In the genomic region with DNA sequence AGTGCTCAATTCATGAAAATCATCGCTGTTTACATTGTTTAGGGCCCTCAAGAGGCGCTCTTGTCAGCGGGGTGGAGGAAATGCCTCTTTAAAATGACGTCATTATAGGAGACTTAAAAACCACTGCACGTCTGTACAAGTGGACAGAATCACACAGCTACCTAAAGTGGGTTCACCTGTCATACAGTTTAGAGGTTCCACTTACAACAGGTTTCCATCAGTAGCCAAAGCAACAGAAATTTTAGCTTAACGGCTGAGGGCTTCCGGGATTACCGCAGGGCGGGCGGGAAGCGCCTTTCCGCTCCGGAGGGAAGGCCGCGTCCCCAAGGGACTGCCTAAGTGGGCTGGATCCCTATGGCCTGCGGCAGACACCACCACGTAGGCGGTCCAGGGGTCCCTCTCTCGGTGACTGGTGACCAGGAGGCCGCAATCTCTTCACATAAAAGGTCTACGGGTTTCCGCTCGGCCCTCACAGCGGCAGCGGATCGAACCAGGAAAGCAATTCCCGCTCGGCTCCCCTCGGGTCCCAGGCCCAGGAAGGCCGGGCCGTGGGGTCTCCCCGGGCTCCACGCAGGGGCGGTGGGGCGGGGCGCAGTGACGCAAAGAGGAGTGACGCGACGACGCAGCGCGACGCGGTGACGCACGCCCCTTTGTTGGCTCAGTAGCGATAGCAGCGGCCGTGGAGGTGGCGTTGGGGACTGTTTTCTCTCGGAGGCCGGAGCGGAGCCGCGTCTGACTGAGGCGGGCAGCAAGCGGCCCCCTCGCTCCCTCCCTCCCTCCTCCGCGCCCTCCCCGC, we compare ENCODE assay signal across 1 cellular context.
TF ChIP-seq lines count a peak whose summit lies in the region.

A gene with protein sequence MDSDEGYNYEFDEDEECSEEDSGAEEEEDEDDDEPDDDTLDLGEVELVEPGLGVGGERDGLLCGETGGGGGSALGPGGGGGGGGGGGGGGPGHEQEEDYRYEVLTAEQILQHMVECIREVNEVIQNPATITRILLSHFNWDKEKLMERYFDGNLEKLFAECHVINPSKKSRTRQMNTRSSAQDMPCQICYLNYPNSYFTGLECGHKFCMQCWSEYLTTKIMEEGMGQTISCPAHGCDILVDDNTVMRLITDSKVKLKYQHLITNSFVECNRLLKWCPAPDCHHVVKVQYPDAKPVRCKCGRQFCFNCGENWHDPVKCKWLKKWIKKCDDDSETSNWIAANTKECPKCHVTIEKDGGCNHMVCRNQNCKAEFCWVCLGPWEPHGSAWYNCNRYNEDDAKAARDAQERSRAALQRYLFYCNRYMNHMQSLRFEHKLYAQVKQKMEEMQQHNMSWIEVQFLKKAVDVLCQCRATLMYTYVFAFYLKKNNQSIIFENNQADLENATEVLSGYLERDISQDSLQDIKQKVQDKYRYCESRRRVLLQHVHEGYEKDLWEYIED (plus strand): TSS at position 661 of the 796 bp plus-strand sequence. CDS start 310 bp downstream, outside the sequence.

TF ChIP-seq in HEK293, 187 proteins besides CTCF, POLR2A, EP300 and RAD21 (continued from another document and continues in another):
- TF ChIP-seq, protein P1, sequence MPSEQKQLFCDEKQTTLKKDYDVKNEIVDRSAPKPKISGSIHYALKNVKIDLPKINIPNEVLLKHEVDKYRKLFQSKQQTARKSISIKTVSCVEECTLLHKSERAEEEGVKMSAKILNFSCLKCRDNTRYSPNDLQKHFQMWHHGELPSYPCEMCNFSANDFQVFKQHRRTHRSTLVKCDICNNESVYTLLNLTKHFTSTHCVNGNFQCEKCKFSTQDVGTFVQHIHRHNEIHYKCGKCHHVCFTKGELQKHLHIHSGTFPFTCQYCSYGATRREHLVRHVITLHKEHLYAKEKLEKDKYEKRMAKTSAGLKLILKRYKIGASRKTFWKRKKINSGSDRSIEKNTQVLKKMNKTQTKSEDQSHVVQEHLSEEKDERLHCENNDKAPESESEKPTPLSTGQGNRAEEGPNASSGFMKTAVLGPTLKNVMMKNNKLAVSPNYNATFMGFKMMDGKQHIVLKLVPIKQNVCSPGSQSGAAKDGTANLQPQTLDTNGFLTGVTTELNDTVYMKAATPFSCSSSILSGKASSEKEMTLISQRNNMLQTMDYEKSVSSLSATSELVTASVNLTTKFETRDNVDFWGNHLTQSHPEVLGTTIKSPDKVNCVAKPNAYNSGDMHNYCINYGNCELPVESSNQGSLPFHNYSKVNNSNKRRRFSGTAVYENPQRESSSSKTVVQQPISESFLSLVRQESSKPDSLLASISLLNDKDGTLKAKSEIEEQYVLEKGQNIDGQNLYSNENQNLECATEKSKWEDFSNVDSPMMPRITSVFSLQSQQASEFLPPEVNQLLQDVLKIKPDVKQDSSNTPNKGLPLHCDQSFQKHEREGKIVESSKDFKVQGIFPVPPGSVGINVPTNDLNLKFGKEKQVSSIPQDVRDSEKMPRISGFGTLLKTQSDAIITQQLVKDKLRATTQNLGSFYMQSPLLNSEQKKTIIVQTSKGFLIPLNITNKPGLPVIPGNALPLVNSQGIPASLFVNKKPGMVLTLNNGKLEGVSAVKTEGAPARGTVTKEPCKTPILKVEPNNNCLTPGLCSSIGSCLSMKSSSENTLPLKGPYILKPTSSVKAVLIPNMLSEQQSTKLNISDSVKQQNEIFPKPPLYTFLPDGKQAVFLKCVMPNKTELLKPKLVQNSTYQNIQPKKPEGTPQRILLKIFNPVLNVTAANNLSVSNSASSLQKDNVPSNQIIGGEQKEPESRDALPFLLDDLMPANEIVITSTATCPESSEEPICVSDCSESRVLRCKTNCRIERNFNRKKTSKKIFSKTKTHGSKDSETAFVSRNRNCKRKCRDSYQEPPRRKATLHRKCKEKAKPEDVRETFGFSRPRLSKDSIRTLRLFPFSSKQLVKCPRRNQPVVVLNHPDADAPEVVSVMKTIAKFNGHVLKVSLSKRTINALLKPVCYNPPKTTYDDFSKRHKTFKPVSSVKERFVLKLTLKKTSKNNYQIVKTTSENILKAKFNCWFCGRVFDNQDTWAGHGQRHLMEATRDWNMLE (tag by site-specific recombination; conservative IDR thresholded peaks at IDR 0.05; ENCODE audit: low read depth) = peak; percentile 65
- TF ChIP-seq YY1 (tag by site-specific recombination; IDR thresholded peaks at IDR 0.05) (0 out of 2 replicates have a peak, but pooled peaks have one; percentile 56), ZNF23 (tag by site-specific recombination; IDR thresholded peaks at IDR 0.05; ENCODE audit: borderline replicate concordance) (no peak), ZNF830 (tag by site-specific recombination; IDR thresholded peaks at IDR 0.05; ENCODE audit: low read depth) (no peak), WT1 (tag by site-specific recombination; IDR thresholded peaks at IDR 0.05) (peak; percentile 76), SP3 (tag by site-specific recombination; IDR thresholded peaks at IDR 0.05) (peak; percentile 97), ZNF501 (tag by site-specific recombination; IDR thresholded peaks at IDR 0.05) (peak; percentile 100), ZFP3 (tag by site-specific recombination; IDR thresholded peaks at IDR 0.05; ENCODE audit: low read depth) (no peak), KLF7 (tag by site-specific recombination; IDR thresholded peaks at IDR 0.05; ENCODE audit: borderline replicate concordance) (peak; percentile 78; the same call in 1 of the 2 replicates), KLF16 (tag by site-specific recombination; IDR thresholded peaks at IDR 0.05) (peak; percentile 89), ZNF621 (tag by site-specific recombination; IDR thresholded peaks at IDR 0.05) (no peak), ZNF629 (tag by site-specific recombination; IDR thresholded peaks at IDR 0.05) (peak; percentile 99), ZNF324 (tag by site-specific recombination; IDR thresholded peaks at IDR 0.05) (peak; percentile 96), REPIN1 (tag by site-specific recombination; IDR thresholded peaks at IDR 0.05; ENCODE audit: low read depth) (no peak), ZNF626 (tag by site-specific recombination; IDR thresholded peaks at IDR 0.05) (no peak), ZNF169 (tag by site-specific recombination; IDR thresholded peaks at IDR 0.05) (0 out of 2 replicates have a peak, but pooled peaks have one; percentile 23), ZSCAN30 (tag by site-specific recombination; IDR thresholded peaks at IDR 0.05) (peak; percentile 81; the same call in 1 of the 2 replicates), ZNF175 (tag by site-specific recombination; IDR thresholded peaks at IDR 0.05) (no peak), ZNF660 (tag by site-specific recombination; IDR thresholded peaks at IDR 0.05) (peak; percentile 84), ZNF274 (IDR thresholded peaks at IDR 0.05; ENCODE audit: low read length) (no peak), ZNF274 (tag by site-specific recombination; IDR thresholded peaks at IDR 0.05; ENCODE audit: borderline replicate concordance) (no peak), ZIC2 (tag by site-specific recombination; IDR thresholded peaks at IDR 0.05) (peak; percentile 75), ZSCAN23 (tag by site-specific recombination; IDR thresholded peaks at IDR 0.05) (peak; percentile 92), ZXDB (tag by site-specific recombination; IDR thresholded peaks at IDR 0.05) (peak; percentile 100), ZEB2 (tag by site-specific recombination; IDR thresholded peaks at IDR 0.05) (peak; percentile 99), ZNF549 (tag by site-specific recombination; IDR thresholded peaks at IDR 0.05) (0 out of 2 replicates have a peak, but pooled peaks have one; percentile 20)
- TF ChIP-seq, protein P2, sequence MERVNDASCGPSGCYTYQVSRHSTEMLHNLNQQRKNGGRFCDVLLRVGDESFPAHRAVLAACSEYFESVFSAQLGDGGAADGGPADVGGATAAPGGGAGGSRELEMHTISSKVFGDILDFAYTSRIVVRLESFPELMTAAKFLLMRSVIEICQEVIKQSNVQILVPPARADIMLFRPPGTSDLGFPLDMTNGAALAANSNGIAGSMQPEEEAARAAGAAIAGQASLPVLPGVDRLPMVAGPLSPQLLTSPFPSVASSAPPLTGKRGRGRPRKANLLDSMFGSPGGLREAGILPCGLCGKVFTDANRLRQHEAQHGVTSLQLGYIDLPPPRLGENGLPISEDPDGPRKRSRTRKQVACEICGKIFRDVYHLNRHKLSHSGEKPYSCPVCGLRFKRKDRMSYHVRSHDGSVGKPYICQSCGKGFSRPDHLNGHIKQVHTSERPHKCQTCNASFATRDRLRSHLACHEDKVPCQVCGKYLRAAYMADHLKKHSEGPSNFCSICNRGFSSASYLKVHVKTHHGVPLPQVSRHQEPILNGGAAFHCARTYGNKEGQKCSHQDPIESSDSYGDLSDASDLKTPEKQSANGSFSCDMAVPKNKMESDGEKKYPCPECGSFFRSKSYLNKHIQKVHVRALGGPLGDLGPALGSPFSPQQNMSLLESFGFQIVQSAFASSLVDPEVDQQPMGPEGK (tag by site-specific recombination; IDR thresholded peaks at IDR 0.05) = peak; percentile 84
- TF ChIP-seq, protein P3, sequence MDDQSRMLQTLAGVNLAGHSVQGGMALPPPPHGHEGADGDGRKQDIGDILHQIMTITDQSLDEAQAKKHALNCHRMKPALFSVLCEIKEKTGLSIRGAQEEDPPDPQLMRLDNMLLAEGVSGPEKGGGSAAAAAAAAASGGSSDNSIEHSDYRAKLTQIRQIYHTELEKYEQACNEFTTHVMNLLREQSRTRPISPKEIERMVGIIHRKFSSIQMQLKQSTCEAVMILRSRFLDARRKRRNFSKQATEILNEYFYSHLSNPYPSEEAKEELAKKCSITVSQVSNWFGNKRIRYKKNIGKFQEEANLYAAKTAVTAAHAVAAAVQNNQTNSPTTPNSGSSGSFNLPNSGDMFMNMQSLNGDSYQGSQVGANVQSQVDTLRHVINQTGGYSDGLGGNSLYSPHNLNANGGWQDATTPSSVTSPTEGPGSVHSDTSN (CRISPR knock-in tag; IDR thresholded peaks at IDR 0.05) = peak; percentile 86
- TF ChIP-seq, protein P4, sequence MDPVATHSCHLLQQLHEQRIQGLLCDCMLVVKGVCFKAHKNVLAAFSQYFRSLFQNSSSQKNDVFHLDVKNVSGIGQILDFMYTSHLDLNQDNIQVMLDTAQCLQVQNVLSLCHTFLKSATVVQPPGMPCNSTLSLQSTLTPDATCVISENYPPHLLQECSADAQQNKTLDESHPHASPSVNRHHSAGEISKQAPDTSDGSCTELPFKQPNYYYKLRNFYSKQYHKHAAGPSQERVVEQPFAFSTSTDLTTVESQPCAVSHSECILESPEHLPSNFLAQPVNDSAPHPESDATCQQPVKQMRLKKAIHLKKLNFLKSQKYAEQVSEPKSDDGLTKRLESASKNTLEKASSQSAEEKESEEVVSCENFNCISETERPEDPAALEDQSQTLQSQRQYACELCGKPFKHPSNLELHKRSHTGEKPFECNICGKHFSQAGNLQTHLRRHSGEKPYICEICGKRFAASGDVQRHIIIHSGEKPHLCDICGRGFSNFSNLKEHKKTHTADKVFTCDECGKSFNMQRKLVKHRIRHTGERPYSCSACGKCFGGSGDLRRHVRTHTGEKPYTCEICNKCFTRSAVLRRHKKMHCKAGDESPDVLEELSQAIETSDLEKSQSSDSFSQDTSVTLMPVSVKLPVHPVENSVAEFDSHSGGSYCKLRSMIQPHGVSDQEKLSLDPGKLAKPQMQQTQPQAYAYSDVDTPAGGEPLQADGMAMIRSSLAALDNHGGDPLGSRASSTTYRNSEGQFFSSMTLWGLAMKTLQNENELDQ (tag by site-specific recombination; IDR thresholded peaks at IDR 0.05; ENCODE audit: low read depth) = no peak
- TF ChIP-seq, protein P5, sequence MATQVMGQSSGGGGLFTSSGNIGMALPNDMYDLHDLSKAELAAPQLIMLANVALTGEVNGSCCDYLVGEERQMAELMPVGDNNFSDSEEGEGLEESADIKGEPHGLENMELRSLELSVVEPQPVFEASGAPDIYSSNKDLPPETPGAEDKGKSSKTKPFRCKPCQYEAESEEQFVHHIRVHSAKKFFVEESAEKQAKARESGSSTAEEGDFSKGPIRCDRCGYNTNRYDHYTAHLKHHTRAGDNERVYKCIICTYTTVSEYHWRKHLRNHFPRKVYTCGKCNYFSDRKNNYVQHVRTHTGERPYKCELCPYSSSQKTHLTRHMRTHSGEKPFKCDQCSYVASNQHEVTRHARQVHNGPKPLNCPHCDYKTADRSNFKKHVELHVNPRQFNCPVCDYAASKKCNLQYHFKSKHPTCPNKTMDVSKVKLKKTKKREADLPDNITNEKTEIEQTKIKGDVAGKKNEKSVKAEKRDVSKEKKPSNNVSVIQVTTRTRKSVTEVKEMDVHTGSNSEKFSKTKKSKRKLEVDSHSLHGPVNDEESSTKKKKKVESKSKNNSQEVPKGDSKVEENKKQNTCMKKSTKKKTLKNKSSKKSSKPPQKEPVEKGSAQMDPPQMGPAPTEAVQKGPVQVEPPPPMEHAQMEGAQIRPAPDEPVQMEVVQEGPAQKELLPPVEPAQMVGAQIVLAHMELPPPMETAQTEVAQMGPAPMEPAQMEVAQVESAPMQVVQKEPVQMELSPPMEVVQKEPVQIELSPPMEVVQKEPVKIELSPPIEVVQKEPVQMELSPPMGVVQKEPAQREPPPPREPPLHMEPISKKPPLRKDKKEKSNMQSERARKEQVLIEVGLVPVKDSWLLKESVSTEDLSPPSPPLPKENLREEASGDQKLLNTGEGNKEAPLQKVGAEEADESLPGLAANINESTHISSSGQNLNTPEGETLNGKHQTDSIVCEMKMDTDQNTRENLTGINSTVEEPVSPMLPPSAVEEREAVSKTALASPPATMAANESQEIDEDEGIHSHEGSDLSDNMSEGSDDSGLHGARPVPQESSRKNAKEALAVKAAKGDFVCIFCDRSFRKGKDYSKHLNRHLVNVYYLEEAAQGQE (tag by site-specific recombination; IDR thresholded peaks at IDR 0.05) = peak; percentile 26; the same call in 1 of the 2 replicates
- TF ChIP-seq, protein P6, sequence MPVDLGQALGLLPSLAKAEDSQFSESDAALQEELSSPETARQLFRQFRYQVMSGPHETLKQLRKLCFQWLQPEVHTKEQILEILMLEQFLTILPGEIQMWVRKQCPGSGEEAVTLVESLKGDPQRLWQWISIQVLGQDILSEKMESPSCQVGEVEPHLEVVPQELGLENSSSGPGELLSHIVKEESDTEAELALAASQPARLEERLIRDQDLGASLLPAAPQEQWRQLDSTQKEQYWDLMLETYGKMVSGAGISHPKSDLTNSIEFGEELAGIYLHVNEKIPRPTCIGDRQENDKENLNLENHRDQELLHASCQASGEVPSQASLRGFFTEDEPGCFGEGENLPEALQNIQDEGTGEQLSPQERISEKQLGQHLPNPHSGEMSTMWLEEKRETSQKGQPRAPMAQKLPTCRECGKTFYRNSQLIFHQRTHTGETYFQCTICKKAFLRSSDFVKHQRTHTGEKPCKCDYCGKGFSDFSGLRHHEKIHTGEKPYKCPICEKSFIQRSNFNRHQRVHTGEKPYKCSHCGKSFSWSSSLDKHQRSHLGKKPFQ (tag by site-specific recombination; IDR thresholded peaks at IDR 0.05) = peak; percentile 70
- TF ChIP-seq, protein P7, sequence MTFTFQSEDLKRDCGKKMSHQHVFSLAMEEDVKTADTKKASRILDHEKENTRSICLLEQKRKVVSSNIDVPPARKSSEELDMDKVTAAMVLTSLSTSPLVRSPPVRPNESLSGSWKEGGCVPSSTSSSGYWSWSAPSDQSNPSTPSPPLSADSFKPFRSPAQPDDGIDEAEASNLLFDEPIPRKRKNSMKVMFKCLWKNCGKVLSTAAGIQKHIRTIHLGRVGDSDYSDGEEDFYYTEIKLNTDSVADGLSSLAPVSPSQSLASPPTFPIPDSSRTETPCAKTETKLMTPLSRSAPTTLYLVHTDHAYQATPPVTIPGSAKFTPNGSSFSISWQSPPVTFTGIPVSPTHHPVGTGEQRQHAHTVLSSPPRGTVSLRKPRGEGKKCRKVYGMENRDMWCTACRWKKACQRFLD (tag by site-specific recombination; IDR thresholded peaks at IDR 0.05) = no peak
- TF ChIP-seq, protein P8, sequence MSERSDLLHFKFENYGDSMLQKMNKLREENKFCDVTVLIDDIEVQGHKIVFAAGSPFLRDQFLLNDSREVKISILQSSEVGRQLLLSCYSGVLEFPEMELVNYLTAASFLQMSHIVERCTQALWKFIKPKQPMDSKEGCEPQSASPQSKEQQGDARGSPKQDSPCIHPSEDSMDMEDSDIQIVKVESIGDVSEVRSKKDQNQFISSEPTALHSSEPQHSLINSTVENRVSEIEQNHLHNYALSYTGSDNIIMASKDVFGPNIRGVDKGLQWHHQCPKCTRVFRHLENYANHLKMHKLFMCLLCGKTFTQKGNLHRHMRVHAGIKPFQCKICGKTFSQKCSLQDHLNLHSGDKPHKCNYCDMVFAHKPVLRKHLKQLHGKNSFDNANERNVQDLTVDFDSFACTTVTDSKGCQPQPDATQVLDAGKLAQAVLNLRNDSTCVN (tag by site-specific recombination; optimal IDR thresholded peaks at IDR 0.05) = peak; percentile 23
